Comparison of ENCODE assay signal across 22 cellular contexts in the genomic region with DNA sequence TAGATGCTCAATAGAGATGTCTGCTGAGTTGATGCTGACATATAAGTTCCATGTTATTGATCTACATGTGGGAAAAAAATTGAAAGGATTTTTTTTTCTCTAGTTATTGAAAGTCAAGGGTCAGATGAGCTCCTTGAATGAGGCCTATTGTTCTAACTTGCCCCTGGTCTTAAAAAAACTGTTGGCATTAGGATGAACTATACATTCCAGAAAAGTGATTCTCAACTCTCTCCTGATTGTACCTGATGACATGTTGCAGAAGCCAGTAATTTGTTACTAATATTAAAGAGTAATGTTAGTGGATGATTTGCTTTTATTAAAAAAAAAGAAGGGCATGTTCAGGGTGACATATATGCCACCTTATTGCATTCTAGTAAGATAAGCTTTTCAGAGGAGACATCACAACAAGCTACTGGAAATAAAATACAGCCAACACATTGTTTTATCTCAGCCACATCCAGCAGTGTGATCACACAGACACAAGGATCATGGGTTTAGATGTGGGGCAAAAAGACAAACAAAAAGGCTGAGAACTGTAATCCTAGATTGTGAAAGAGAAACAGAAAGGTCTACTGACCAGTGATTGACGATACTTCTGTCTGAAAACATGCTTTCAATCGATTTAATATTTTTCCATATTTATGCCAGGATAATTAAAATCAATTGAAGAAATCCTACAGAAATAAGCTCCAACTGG.
"Had no signal": no experiment of that assay in that cellular context is flagged by ENCODE, and none has a peak within 500 bp of the region (broad histone marks: within the 10 kb centered on the region; RNA-seq: fewer than 3 reads in every experiment).

No MANE protein-coding gene starts in this region.

- H3K4me2 ChIP-seq: neural progenitor cell had no signal

- H2AFZ ChIP-seq: neural progenitor cell had no signal

- H3K27me3 ChIP-seq: adrenal gland, ascending aorta, colonic mucosa, dorsolateral prefrontal cortex, neural progenitor cell, upper lobe of left lung had no signal

- H3K9me3 ChIP-seq: adrenal gland, ascending aorta, colonic mucosa, left ventricle myocardium inferior, upper lobe of left lung had no signal

- H3K36me3 ChIP-seq: adrenal gland, ascending aorta, colonic mucosa, left ventricle myocardium inferior, neural progenitor cell, upper lobe of left lung had no signal

- ATAC-seq: activated CD4-positive, alpha-beta T cell treated with anti-CD3 and anti-CD28 coated beads for 36 hours; activated T-helper 17 cell treated with anti-CD3 and anti-CD28 coated beads, Interleukin-2, amount 50 U/mL, for 72 hours; naive thymus-derived CD8-positive, alpha-beta T cell had no signal

- H3K27ac ChIP-seq: adrenal gland, ascending aorta, colonic mucosa, dorsolateral prefrontal cortex, left ventricle myocardium inferior, neural progenitor cell, upper lobe of left lung had no signal

- H3K4me3 ChIP-seq: adrenal gland, ascending aorta, colonic mucosa, dorsolateral prefrontal cortex, left ventricle myocardium inferior, neural progenitor cell, upper lobe of left lung had no signal

- DNase-seq: activated B cell treated with CpG ODN at 0.5 μM for 24 hours; activated CD4-positive, alpha-beta T cell treated with anti-CD3 and anti-CD28 coated beads for 36 hours; activated CD4-positive, alpha-beta T cell treated with anti-CD3 and anti-CD28 coated beads, Interleukin-2, amount 50 U/mL, for 4 hours; activated CD8-positive, alpha-beta memory T cell treated with anti-CD3 and anti-CD28 coated beads for 24 hours; activated CD8-positive, alpha-beta memory T cell treated with anti-CD3 and anti-CD28 coated beads, Interleukin-2, amount 50 U/mL, for 4 hours; activated T-cell treated with anti-CD3 and anti-CD28 coated beads, Interleukin-2, amount 50 U/mL, for 24 hours; adrenal gland; colonic mucosa; dorsolateral prefrontal cortex; endodermal cell; foreskin fibroblast; hippocampal formation; left ventricle myocardium inferior; naive thymus-derived CD8-positive, alpha-beta T cell; retina; stimulated activated CD4-positive, alpha-beta T cell treated with anti-CD3 and anti-CD28 coated beads, Interleukin-4, amount 100 ng/mL, for 1 hour; stimulated activated naive CD4-positive, alpha-beta T cell treated with Interleukin-2 at 50 U/mL for 16 hours; T1000; upper lobe of left lung had no signal

- H3K9ac ChIP-seq: neural progenitor cell had no signal

- H3K4me1 ChIP-seq: adrenal gland, ascending aorta, colonic mucosa, left ventricle myocardium inferior, neural progenitor cell, upper lobe of left lung had no signal
